Comparison of ENCODE assay signal across 16 cellular contexts in genomic region chr22:37310815-37311595, GRCh38. TPM values are rescaled to one million over a fixed set of nuclear protein-coding genes. Genes with fewer than 3 reads are reported as not detected.
DNase-seq lines count a peak whose midpoint lies in the region; ATAC-seq lines count a peak whose summit lies in the region.
"Had no signal": no experiment of that assay in that cellular context is flagged by ENCODE, and none has a peak within 500 bp of the region (broad histone marks: within the 10 kb centered on the region; RNA-seq: fewer than 3 reads in every experiment).

No MANE protein-coding gene starts in this region.

- H3K9me3 Mint-ChIP-seq in T-helper 2 cell treated with Interferon-gamma antibody and Interleukin-4, amounts not matched to agents 5 μg/mL and 100 μg/mL, for 36 hours: no peaks in the 10 kb centered on the region
- H3K9me3 Mint-ChIP-seq: activated naive CD4-positive, alpha-beta T cell treated with anti-CD3 and anti-CD28 coated beads, Interleukin-2, amount 50 U/mL, for 72 hours; IgD-negative memory B cell had no signal

- no peaks in the 10 kb centered on the region for H3K9me3 ChIP-seq in T-helper 17 cell (ENCODE audit: control insufficient read depth, low read length, poor library complexity, severe bottlenecking)
- H3K9me3 ChIP-seq: thoracic aorta had no signal

- ATAC-seq in T-helper 17 cell (no peak), left ventricle myocardium superior (peak; percentile 5), HG02884 (IDR thresholded peaks at IDR 0.05; ENCODE audit: unreplicated experiment) (no peak), HG03196 (IDR thresholded peaks at IDR 0.05; ENCODE audit: unreplicated experiment) (no peak)
- ATAC-seq: activated naive CD4-positive, alpha-beta T cell treated with anti-CD3 and anti-CD28 coated beads, Interleukin-2, amount 50 U/mL, for 72 hours had no signal

- intact Hi-C loops in left ventricle myocardium superior (cut with micrococcal nuclease): no loop called here

- peak overlapping the region; percentile 30 for H3K4me3 Mint-ChIP-seq in T-helper 2 cell treated with Interferon-gamma antibody and Interleukin-4, amounts not matched to agents 5 μg/mL and 100 μg/mL, for 36 hours
- H3K4me3 Mint-ChIP-seq in T-helper 17 cell: no peak overlapping the region

- H3K36me3 Mint-ChIP-seq in T-helper 2 cell treated with Interferon-gamma antibody and Interleukin-4, amounts not matched to agents 5 μg/mL and 100 μg/mL, for 36 hours (ENCODE audit: low read depth): peaks cover 63% of the 10 kb centered on the region
- peaks cover 4% of the 10 kb centered on the region for H3K36me3 Mint-ChIP-seq in T-helper 17 cell (ENCODE audit: low read depth)
- H3K36me3 Mint-ChIP-seq: IgD-negative memory B cell had no signal

- peak overlapping the region; percentile 99 for H3K27ac Mint-ChIP-seq in T-helper 2 cell treated with Interferon-gamma antibody and Interleukin-4, amounts not matched to agents 5 μg/mL and 100 μg/mL, for 36 hours
- peak overlapping the region; percentile 99 for H3K27ac Mint-ChIP-seq in T-helper 17 cell

- DNase-seq in T-helper 2 cell treated with Interferon-gamma antibody and Interleukin-4, amounts not matched to agents 5 μg/mL and 100 μg/mL, for 36 hours (ENCODE audit: low spot score): no peak
- DNase-seq in T-helper 2 cell (no peak), T-helper 17 cell (no peak), left ventricle myocardium superior (no peak), pons (ENCODE audit: low spot score) (peak; percentile 53), inferior parietal cortex (ENCODE audit: extremely low spot score) (no peak)
- DNase-seq: central memory CD4-positive, alpha-beta T cell; NCI-H1436 treated with DMSO at 0.1 percent for 48 hours; NCI-H524 treated with DMSO at 0.1 percent for 48 hours; stimulated activated CD4-positive, alpha-beta T cell treated with anti-CD3 and anti-CD28 coated beads, Interleukin-12 subunit alpha, Interleukin-12 subunit beta, amount 100 ng/mL, for 4 hours; T-helper 9 cell had no signal

- no peaks in the 10 kb centered on the region for H3K27me3 Mint-ChIP-seq in T-helper 2 cell treated with Interferon-gamma antibody and Interleukin-4, amounts not matched to agents 5 μg/mL and 100 μg/mL, for 36 hours (ENCODE audit: low read depth)
- H3K27me3 Mint-ChIP-seq in T-helper 17 cell: no peaks in the 10 kb centered on the region
- H3K27me3 Mint-ChIP-seq: IgD-negative memory B cell had no signal

- H3K4me1 Mint-ChIP-seq in T-helper 2 cell treated with Interferon-gamma antibody and Interleukin-4, amounts not matched to agents 5 μg/mL and 100 μg/mL, for 36 hours (ENCODE audit: low read depth): peaks cover 73% of the 10 kb centered on the region
- peaks cover 50% of the 10 kb centered on the region for H3K4me1 Mint-ChIP-seq in T-helper 17 cell

RNA-seq across cellular contexts. Expression of gene CYTH4, which starts 28.7 kb away (rescaled TPM):
- 10 to 100 TPM; 89.5 to 98.7 TPM for total RNA-seq in T-helper 17 cell
- 6.2 TPM for total RNA-seq in left ventricle myocardium superior

Comparison
In these comparisons a context has a peak if more than half of its experiments do, and no peak if none do; other contexts are left out.
1. RNA of gene CYTH4, which starts 28.7 kb away (total RNA-seq): 89.5 to 98.7 TPM in T-helper 17 cell; 6.2 TPM in left ventricle myocardium superior (single experiment); every median in the first group is over 10 times any median in the second.